ENCODE assay signal across 27 cellular contexts in genomic region chr16:10539793-10540192, GRCh38. TPM values are rescaled to one million over a fixed set of nuclear protein-coding genes. Genes with fewer than 3 reads are reported as not detected.
"Had no signal": no experiment of that assay in that cellular context is flagged by ENCODE, and none has a peak within 500 bp of the region (broad histone marks: within the 10 kb centered on the region; RNA-seq: fewer than 3 reads in every experiment).

No MANE protein-coding gene starts in this region.

- H3K36me3 Mint-ChIP-seq: naive B cell; stimulated activated effector memory CD8-positive, alpha-beta T cell treated with anti-CD3 and anti-CD28 coated beads, Interleukin-12 subunit alpha, Interleukin-12 subunit beta, amount 100 ng/mL, for 72 hours; stimulated activated naive B cell treated with anti-CD40 and anti-IgM and Interleukin-4, amounts not matched to agents 10 μg/mL and 1 μg/mL and 100 μg/mL, for 72 hours had no signal

- H3K27me3 Mint-ChIP-seq: stimulated activated naive B cell treated with anti-CD40 and anti-IgM and Interleukin-4, amounts not matched to agents 10 μg/mL and 1 μg/mL and 100 μg/mL, for 72 hours; stimulated activated naive CD8-positive, alpha-beta T cell treated with anti-CD3 and anti-CD28 coated beads, Interleukin-15, Interleukin-2, amounts not matched to agents 100 ng/mL and 50 ng/mL, for 24 hours; type B pancreatic cell had no signal

- FAIRE-seq: pancreas, small intestine had no signal

- H3K4me1 ChIP-seq: neural progenitor cell, pancreas, prostate gland, sigmoid colon, transverse colon, upper lobe of right lung, uterus had no signal

- H2AFZ ChIP-seq: neural progenitor cell had no signal

- H3K27ac ChIP-seq: neural progenitor cell, pancreas, prostate gland, right lobe of liver, sigmoid colon, stomach, suprapubic skin, testis, tibial artery, transverse colon, upper lobe of right lung, uterus had no signal

- H3K4me1 Mint-ChIP-seq: stimulated activated effector memory CD8-positive, alpha-beta T cell treated with anti-CD3 and anti-CD28 coated beads, Interleukin-12 subunit alpha, Interleukin-12 subunit beta, amount 100 ng/mL, for 72 hours had no signal

- H3K4me2 ChIP-seq: neural progenitor cell had no signal

- H3K27ac Mint-ChIP-seq: naive thymus-derived CD8-positive, alpha-beta T cell; neural progenitor cell; stimulated activated naive B cell treated with anti-CD40 and anti-IgM and Interleukin-4, amounts not matched to agents 10 μg/mL and 1 μg/mL and 100 μg/mL, for 72 hours; stimulated activated naive CD8-positive, alpha-beta T cell treated with anti-CD3 and anti-CD28 coated beads, Interleukin-15, Interleukin-2, amounts not matched to agents 100 ng/mL and 50 ng/mL, for 24 hours had no signal

- H3K36me3 ChIP-seq: neural progenitor cell, pancreas, prostate gland, uterus had no signal

- H3K4me3 Mint-ChIP-seq: naive B cell; naive thymus-derived CD8-positive, alpha-beta T cell; nephron; neural progenitor cell; stimulated activated effector memory CD8-positive, alpha-beta T cell treated with anti-CD3 and anti-CD28 coated beads, Interleukin-12 subunit alpha, Interleukin-12 subunit beta, amount 100 ng/mL, for 72 hours; stimulated activated naive B cell treated with anti-CD40 and anti-IgM and Interleukin-4, amounts not matched to agents 10 μg/mL and 1 μg/mL and 100 μg/mL, for 72 hours; stimulated activated naive CD8-positive, alpha-beta T cell treated with anti-CD3 and anti-CD28 coated beads, Interleukin-15, Interleukin-2, amounts not matched to agents 100 ng/mL and 50 ng/mL, for 24 hours; type B pancreatic cell had no signal

- ATAC-seq: naive thymus-derived CD8-positive, alpha-beta T cell; pancreas; right cardiac atrium; right lobe of liver; stimulated activated effector memory CD8-positive, alpha-beta T cell treated with anti-CD3 and anti-CD28 coated beads, Interleukin-12 subunit alpha, Interleukin-12 subunit beta, amount 100 ng/mL, for 72 hours; stimulated activated naive B cell treated with anti-CD40 and anti-IgM and Interleukin-4, amounts not matched to agents 10 μg/mL and 1 μg/mL and 100 μg/mL, for 72 hours; upper lobe of right lung had no signal

- H3K9me3 Mint-ChIP-seq: naive B cell; naive thymus-derived CD8-positive, alpha-beta T cell; nephron; neural progenitor cell; stimulated activated effector memory CD8-positive, alpha-beta T cell treated with anti-CD3 and anti-CD28 coated beads, Interleukin-12 subunit alpha, Interleukin-12 subunit beta, amount 100 ng/mL, for 72 hours; stimulated activated naive B cell treated with anti-CD40 and anti-IgM and Interleukin-4, amounts not matched to agents 10 μg/mL and 1 μg/mL and 100 μg/mL, for 72 hours; stimulated activated naive CD8-positive, alpha-beta T cell treated with anti-CD3 and anti-CD28 coated beads, Interleukin-15, Interleukin-2, amounts not matched to agents 100 ng/mL and 50 ng/mL, for 24 hours; type B pancreatic cell had no signal

- H3K9ac ChIP-seq: neural progenitor cell had no signal

- H3K4me3 ChIP-seq: neural progenitor cell, pancreas, prostate gland, right lobe of liver, sigmoid colon, stomach, suprapubic skin, testis, tibial artery, transverse colon, upper lobe of right lung, uterus had no signal

- H3K9me3 ChIP-seq: pancreas, prostate gland, right lobe of liver, sigmoid colon, stomach, suprapubic skin, testis, tibial artery, transverse colon, upper lobe of right lung, uterus had no signal

- H3K27me3 ChIP-seq: neural progenitor cell, pancreas, right lobe of liver, sigmoid colon, stomach, suprapubic skin, testis, tibial artery, transverse colon, upper lobe of right lung, uterus had no signal

- DNase-seq: naive B cell; naive thymus-derived CD8-positive, alpha-beta T cell; occipital lobe; pancreas; right cardiac atrium; right lobe of liver; sigmoid colon; small intestine; stimulated activated CD4-positive, alpha-beta T cell treated with anti-CD3 and anti-CD28 coated beads, Interleukin-15, amount 100 ng/mL, for 24 hours; stimulated activated CD4-positive, alpha-beta T cell treated with anti-CD3 and anti-CD28 coated beads, Interleukin-2, amount 100 ng/mL, for 24 hours; stimulated activated CD4-positive, alpha-beta T cell treated with anti-CD3 and anti-CD28 coated beads, Interleukin-2, amount 100 ng/mL, for 48 hours; stimulated activated CD4-positive, alpha-beta T cell treated with anti-CD3 and anti-CD28 coated beads, Interleukin-4, amount 100 ng/mL, for 24 hours; stimulated activated naive B cell treated with anti-CD40 and anti-IgM and Interleukin-4, amounts not matched to agents 10 μg/mL and 1 μg/mL and 100 μg/mL, for 72 hours; stimulated activated naive CD4-positive, alpha-beta T cell treated with Interleukin-2 at 50 U/mL for 16 hours; stomach; testis; tibial artery; transverse colon; upper lobe of right lung; uterus had no signal

RNA-seq across cellular contexts. Expression of gene EMP2, which starts 40.6 kb away (rescaled TPM):
- total RNA-seq: naive thymus-derived CD8-positive, alpha-beta T cell had no signal
- polyA plus RNA-seq: naive thymus-derived CD8-positive, alpha-beta T cell had no signal
